ENCODE assay signal across 16 cellular contexts in genomic region chr17:37648555-37648954, GRCh38. TPM values are rescaled to one million over a fixed set of nuclear protein-coding genes. Genes with fewer than 3 reads are reported as not detected.
DNase-seq lines count a peak whose midpoint lies in the region; ATAC-seq, FAIRE-seq and TF ChIP-seq lines count a peak whose summit lies in the region.
"Had no signal": no experiment of that assay in that cellular context is flagged by ENCODE, and none has a peak within 500 bp of the region (broad histone marks: within the 10 kb centered on the region; RNA-seq: fewer than 3 reads in every experiment).

No MANE protein-coding gene starts in this region.

- H3K4me3 ChIP-seq in A549, result no peak overlapping the region
- H3K4me3 ChIP-seq in HFF-Myc (replicated peaks; ENCODE audit: low read depth, low read length), result no peak overlapping the region
- H3K4me3 ChIP-seq in astrocyte of the cerebellum (ENCODE audit: low read depth, low read length), result no peak overlapping the region
- H3K4me3 ChIP-seq: uterus had no signal

- no peak for TF ChIP-seq RAD21 in A549 (conservative IDR thresholded peaks at IDR 0.05 in 1 of 2, IDR thresholded peaks at IDR 0.05 in 1 of 2)

- intact Hi-C loops in left cardiac atrium (cut with DNase I), result no loop called here

- no peak for FAIRE-seq in A549 (lab: Jason Lieb, UNC)
- FAIRE-seq: kidney had no signal

- WGBS in A549 (ENCODE audit: missing lambda C conversion rate), result 4% methylated on average over 2 of the region's 2 CpGs

- DNase-seq in A549 (ENCODE audit: low read depth in 1 of 2, low spot score in 1 of 2) (no peak), HFF-Myc (ENCODE audit: extremely low read depth, low read depth) (peak; percentile 19), astrocyte of the cerebellum (ENCODE audit: low read depth) (peak; percentile 50), foreskin melanocyte (peak; percentile 75), left cardiac atrium (no peak)
- DNase-seq: activated B cell treated with CpG ODN at 0.5 μM for 24 hours; activated T-cell treated with anti-CD3 and anti-CD28 coated beads, Interleukin-2, amount 50 U/mL, for 4 hours; GF-D8; kidney; NCI-H1105 treated with DMSO at 0.1 percent for 48 hours; NCI-H524 treated with DMSO at 0.1 percent for 48 hours; occipital lobe; uterus had no signal

- H3K4me2 ChIP-seq in A549, result peak overlapping the region; percentile 41

- H3K9me3 ChIP-seq in A549, result no peaks in the 10 kb centered on the region
- H3K9me3 ChIP-seq: uterus had no signal

- POLR2A ChIA-PET in A549 (lab: Yijun Ruan, JAX), result interaction anchor here (1.2 kb wide), 1 partner anchor 40 kb away, joined by 4 read pairs; the partner anchor contains the start of gene SYNRG

- peak overlapping the region in 1 of 2 experiments; percentile 6; a peak in 1 of 6 replicates for H3K27ac ChIP-seq in A549
- H3K27ac ChIP-seq: uterus had no signal

- no peak for TF ChIP-seq EP300 in A549 (IDR thresholded peaks at IDR 0.05)

- TF ChIP-seq CTCF in A549 (IDR thresholded peaks at IDR 0.05) (no peak), HFF-Myc (IDR thresholded peaks at IDR 0.05; ENCODE audit: low read depth, low read length, missing control alignments) (no peak), astrocyte of the cerebellum (IDR thresholded peaks at IDR 0.05; ENCODE audit: low read depth, low read length, missing control alignments) (no peak)

- peaks cover 14% of the 10 kb centered on the region for H3K4me1 ChIP-seq in A549
- H3K4me1 ChIP-seq: uterus had no signal

- ATAC-seq in A549 (no peak), HG03571 (IDR thresholded peaks at IDR 0.05; ENCODE audit: unreplicated experiment) (no peak), HG02623 (IDR thresholded peaks at IDR 0.05; ENCODE audit: unreplicated experiment) (no peak), left cardiac atrium (no peak), GM19467 (IDR thresholded peaks at IDR 0.05; ENCODE audit: unreplicated experiment) (no peak)
- ATAC-seq: activated T-cell treated with anti-CD3 and anti-CD28 coated beads, Interleukin-2, amount 50 U/mL, for 4 hours had no signal

- in situ Hi-C loops in astrocyte of the cerebellum (cut with HindIII; ENCODE audit: low sequenced_read_pairs), result no loop called here

- CTCF ChIA-PET in A549 (lab: Yijun Ruan, JAX), result interaction anchor here (0.8 to 10.1 kb wide), 22 partner anchors 11 to 197 kb away, joined by 3 to 153 read pairs (median 12); partner anchors contain the start of gene HNF1B

- TF ChIP-seq POLR2A in A549 (IDR thresholded peaks at IDR 0.05; ENCODE audit: low read length), result no peak

TF ChIP-seq in A549, 52 proteins besides CTCF, POLR2A, EP300 and RAD21:
- TF ChIP-seq MAX (IDR thresholded peaks at IDR 0.05) (no peak), NR3C1 (IDR thresholded peaks at IDR 0.05) (no peak), CHD2 (IDR thresholded peaks at IDR 0.05; ENCODE audit: low read length, partially characterized antibody) (no peak), REST (IDR thresholded peaks at IDR 0.05) (no peak), E2F6 (IDR thresholded peaks at IDR 0.05; ENCODE audit: borderline replicate concordance, low read depth) (no peak), JUN (IDR thresholded peaks at IDR 0.05) (no peak), FOSL2 (IDR thresholded peaks at IDR 0.05) (no peak), FOSL2 (CRISPR knock-in tag; IDR thresholded peaks at IDR 0.05) (no peak), NPAS2 (CRISPR knock-in tag; IDR thresholded peaks at IDR 0.05; ENCODE audit: borderline replicate concordance) (no peak), ESRRA (IDR thresholded peaks at IDR 0.05; ENCODE audit: borderline replicate concordance, low read length) (no peak), RARB (CRISPR knock-in tag; IDR thresholded peaks at IDR 0.05) (no peak), ZFP36 (IDR thresholded peaks at IDR 0.05; ENCODE audit: borderline replicate concordance, partially characterized antibody) (no peak)

RNA-seq across cellular contexts. Expression of gene DDX52, which starts 5.3 kb away (rescaled TPM):
- polyA plus RNA-seq in A549 (2011; rRNA removed) (47.9 and 59.6 TPM in 2 replicates), A549 (2017; fragmentation: RNase III; extraction: RNeasy Plus Mini Kit Qiagen cat#74134 plus additional on column Dnase treatment) (42.4 to 44.4 TPM (median 44.2 TPM) in 3 replicates)
- polyA plus RNA-seq in A549 (2012; cell fraction: cytosol; rRNA removed), result 11.5 and 12.2 TPM in 2 replicates
- 8.5 and 11.2 TPM in 2 replicates for polyA plus RNA-seq in A549 (2012; cell fraction: nucleus; rRNA removed)
- polyA minus RNA-seq in A549 (2011; rRNA and poly(A)+ RNA removed), result 26.1 and 29.9 TPM in 2 replicates
- 10 to 100 TPM; 13.5 to 16.3 TPM for total RNA-seq in left cardiac atrium

RNA-seq across cellular contexts. Expression of gene SYNRG, which starts 39.3 kb away (rescaled TPM):
- polyA plus RNA-seq in A549 (2011; rRNA removed), result 17.4 and 24.8 TPM in 2 replicates
- polyA plus RNA-seq in A549 (2012; cell fraction: cytosol; rRNA removed), result 4.5 and 5.2 TPM in 2 replicates
- 6.3 and 7.2 TPM in 2 replicates for polyA plus RNA-seq in A549 (2012; cell fraction: nucleus; rRNA removed)
- polyA plus RNA-seq in A549 (2017; fragmentation: RNase III; extraction: RNeasy Plus Mini Kit Qiagen cat#74134 plus additional on column Dnase treatment), result 12.3 to 13.1 TPM (median 13.1 TPM) in 3 replicates
- polyA minus RNA-seq in A549 (2011; rRNA and poly(A)+ RNA removed), result 28.1 and 48.8 TPM in 2 replicates
- 10 to 100 TPM; 25.2 to 32.0 TPM for total RNA-seq in left cardiac atrium

Comparison
In these comparisons a context has a peak if more than half of its experiments do, and no peak if none do; other contexts are left out.
1. DNase-seq: peak in HFF-Myc (single experiment), astrocyte of the cerebellum (single experiment) and foreskin melanocyte (single experiment); none in A549 (0 of 2) and left cardiac atrium (single experiment).